In the genomic region with DNA sequence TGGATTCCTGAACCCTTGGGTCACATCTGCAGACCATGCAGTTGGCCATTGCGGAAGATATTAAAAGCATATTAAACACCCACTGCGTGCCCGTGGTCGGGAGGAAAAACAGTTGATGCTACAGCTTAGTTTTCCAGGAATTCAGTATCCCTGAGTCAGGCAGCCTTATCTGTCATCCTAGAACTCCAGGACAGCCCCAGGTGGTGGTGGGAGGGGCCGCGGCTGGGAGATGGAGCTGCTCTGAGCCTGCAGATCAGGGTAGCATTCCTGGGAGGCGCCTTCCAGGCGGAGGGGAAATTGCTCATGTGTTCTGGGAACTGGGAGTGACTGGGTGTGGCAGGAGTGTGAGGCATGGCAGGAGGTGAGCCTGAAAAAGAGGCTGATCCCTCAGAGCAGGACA, we compare ENCODE assay signal across 11 cellular contexts.
DNase-seq lines count a peak whose midpoint lies in the region; ATAC-seq and TF ChIP-seq lines count a peak whose summit lies in the region.
"Had no signal": no experiment of that assay in that cellular context is flagged by ENCODE, and none has a peak within 500 bp of the region (broad histone marks: within the 10 kb centered on the region; RNA-seq: fewer than 3 reads in every experiment).

No MANE protein-coding gene starts in this region.

- no peak overlapping the region for H3K4me2 ChIP-seq in smooth muscle cell

- TF ChIP-seq CTCF in smooth muscle cell (IDR thresholded peaks at IDR 0.05; ENCODE audit: borderline replicate concordance, insufficient read depth, poor library complexity, severe bottlenecking): no peak

- intact Hi-C loops in right cardiac atrium (cut with DNase I): no loop called here

- ATAC-seq in right cardiac atrium (peak; percentile 43 to 77), HG03342 (IDR thresholded peaks at IDR 0.05; ENCODE audit: unreplicated experiment) (no peak)
- no peak for ATAC-seq in activated naive CD8-positive, alpha-beta T cell treated with anti-CD3 and anti-CD28 coated beads, Interleukin-2, amount 50 U/mL, for 24 hours

- H3K9me3 ChIP-seq in right cardiac atrium (ENCODE audit: control insufficient read depth, low read length) (no peaks in the 10 kb centered on the region), smooth muscle cell (replicated peaks; ENCODE audit: low read depth) (no peaks in the 10 kb centered on the region)
- H3K9me3 ChIP-seq: gastrocnemius medialis had no signal

- no peaks in the 10 kb centered on the region for H3K36me3 ChIP-seq in smooth muscle cell (ENCODE audit: low read depth)
- H3K36me3 ChIP-seq: gastrocnemius medialis had no signal

- WGBS in right cardiac atrium: 57% methylated on average over 8 of the region's 8 CpGs
- WGBS in smooth muscle cell (ENCODE audit: low lambda C conversion rate): 18% methylated on average over 8 of the region's 8 CpGs

- no peaks in the 10 kb centered on the region for H3K27me3 ChIP-seq in right cardiac atrium (ENCODE audit: control insufficient read depth, insufficient read depth)
- no peaks in the 10 kb centered on the region for H3K27me3 ChIP-seq in smooth muscle cell (ENCODE audit: low read depth)
- H3K27me3 ChIP-seq: gastrocnemius medialis had no signal

- peak; percentile 28 for DNase-seq in HEK293T (ENCODE audit: extremely low spot score)
- DNase-seq in SW480 (ENCODE audit: low spot score): peak; percentile 46
- DNase-seq in right cardiac atrium: peak in 1 of 3 donors; percentile 56
- no peak for DNase-seq in smooth muscle cell (lab: John Stamatoyannopoulos, UW; ENCODE audit: unreplicated experiment)
- no peak for DNase-seq in activated naive CD8-positive, alpha-beta T cell treated with anti-CD3 and anti-CD28 coated beads, Interleukin-2, amount 50 U/mL, for 24 hours
- DNase-seq in NCI-H2029 (lab: John Stamatoyannopoulos, UW): no peak
- no peak for DNase-seq in KG1 (lab: John Stamatoyannopoulos, UW)
- DNase-seq: activated naive CD4-positive, alpha-beta T cell treated with Interleukin-2 at 50 U/mL for 16 hours; gastrocnemius medialis; retina had no signal

- POLR2A ChIA-PET in HEK293T (lab: Yijun Ruan, JAX): no interaction called here

- H3K27ac ChIP-seq in right cardiac atrium (ENCODE audit: low read length) (no peak overlapping the region), smooth muscle cell (ENCODE audit: low read depth) (peak overlapping the region; percentile 94)
- H3K27ac ChIP-seq: gastrocnemius medialis had no signal

- peaks cover 20% of the 10 kb centered on the region for H3F3A ChIP-seq in smooth muscle cell (ENCODE audit: low read depth)

- H3K4me3 Mint-ChIP-seq in activated naive CD8-positive, alpha-beta T cell treated with anti-CD3 and anti-CD28 coated beads, Interleukin-2, amount 50 U/mL, for 24 hours: no peak overlapping the region

- H3K9me3 Mint-ChIP-seq in activated naive CD8-positive, alpha-beta T cell treated with anti-CD3 and anti-CD28 coated beads, Interleukin-2, amount 50 U/mL, for 24 hours: no peaks in the 10 kb centered on the region

- H3K36me3 Mint-ChIP-seq in activated naive CD8-positive, alpha-beta T cell treated with anti-CD3 and anti-CD28 coated beads, Interleukin-2, amount 50 U/mL, for 24 hours (ENCODE audit: low read depth): no peaks in the 10 kb centered on the region

- H3K79me2 ChIP-seq in smooth muscle cell (ENCODE audit: low read depth): peaks cover 30% of the 10 kb centered on the region

- CTCF ChIA-PET in HEK293T (lab: Yijun Ruan, JAX): no interaction called here

- H2AFZ ChIP-seq in smooth muscle cell (ENCODE audit: low read depth): no peak overlapping the region

- H3K9ac ChIP-seq in smooth muscle cell (ENCODE audit: low read depth): no peak overlapping the region

- no peaks in the 10 kb centered on the region for H3K27me3 Mint-ChIP-seq in activated naive CD8-positive, alpha-beta T cell treated with anti-CD3 and anti-CD28 coated beads, Interleukin-2, amount 50 U/mL, for 24 hours

- peaks cover 6% of the 10 kb centered on the region for H3K4me1 Mint-ChIP-seq in activated naive CD8-positive, alpha-beta T cell treated with anti-CD3 and anti-CD28 coated beads, Interleukin-2, amount 50 U/mL, for 24 hours

- no peak overlapping the region for H3K27ac Mint-ChIP-seq in activated naive CD8-positive, alpha-beta T cell treated with anti-CD3 and anti-CD28 coated beads, Interleukin-2, amount 50 U/mL, for 24 hours

- peaks cover 68% of the 10 kb centered on the region for H4K20me1 ChIP-seq in smooth muscle cell (ENCODE audit: low read depth)

- H3K4me1 ChIP-seq in right cardiac atrium (ENCODE audit: control insufficient read depth, insufficient read depth, low read length) (peaks cover 6% of the 10 kb centered on the region), smooth muscle cell (ENCODE audit: low read depth) (peaks cover 6% of the 10 kb centered on the region)
- H3K4me1 ChIP-seq: gastrocnemius medialis had no signal

- H3K4me3 ChIP-seq in right cardiac atrium (ENCODE audit: low read length) (no peak overlapping the region), smooth muscle cell (no peak overlapping the region)
- H3K4me3 ChIP-seq: gastrocnemius medialis had no signal

TF ChIP-seq in HEK293T, 16 proteins besides CTCF, POLR2A, EP300 and RAD21:
- TF ChIP-seq L3MBTL2 (conservative IDR thresholded peaks at IDR 0.05): no peak
- TF ChIP-seq FOXA1 (IDR thresholded peaks at IDR 0.05): no peak
- no peak for TF ChIP-seq FOXM1 (IDR thresholded peaks at IDR 0.05; ENCODE audit: borderline replicate concordance)
- TF ChIP-seq CTBP1 (IDR thresholded peaks at IDR 0.05; ENCODE audit: borderline replicate concordance): no peak
- no peak for TF ChIP-seq ELF4 (IDR thresholded peaks at IDR 0.05)

Comparison
In these comparisons a context has a peak if more than half of its experiments do, and no peak if none do; other contexts are left out.
1. DNase-seq: peak in HEK293T (single experiment) and SW480 (single experiment); none in smooth muscle cell (single experiment), activated naive CD8-positive, alpha-beta T cell treated with anti-CD3 and anti-CD28 coated beads, Interleukin-2, amount 50 U/mL, for 24 hours (single experiment), NCI-H2029 (single experiment) and KG1 (single experiment).
2. ATAC-seq: peak in right cardiac atrium (2 of 2); none in HG03342 (single experiment) and activated naive CD8-positive, alpha-beta T cell treated with anti-CD3 and anti-CD28 coated beads, Interleukin-2, amount 50 U/mL, for 24 hours (single experiment).